8 cellular contexts compared by ENCODE assay signal in genomic region chr14:54805521-54806322, GRCh38.
DNase-seq lines count a peak whose midpoint lies in the region; ATAC-seq, FAIRE-seq and TF ChIP-seq lines count a peak whose summit lies in the region.

No MANE protein-coding gene starts in this region.

- no peak overlapping the region for H3K27ac ChIP-seq in BLaER1

- no peaks in the 10 kb centered on the region for H4K20me1 ChIP-seq in BLaER1

- H3K4me3 ChIP-seq in BLaER1, result no peak overlapping the region
- peak overlapping the region in 1 of 2 donors; percentile 30 for H3K4me3 ChIP-seq in foreskin fibroblast (ENCODE audit: low read depth in 1 of 2, low read length in 2 of 2)

- peaks cover 23% of the 10 kb centered on the region for H3K4me1 ChIP-seq in BLaER1

- FAIRE-seq in GM19239 (lab: Jason Lieb, UNC), result peak; percentile 74

- H3K36me3 Mint-ChIP-seq in activated T-helper 17 cell treated with anti-CD3 and anti-CD28 coated beads, Interleukin-2, amount 50 U/mL, for 72 hours (ENCODE audit: low read depth), result no peaks in the 10 kb centered on the region

- H3K4me3 Mint-ChIP-seq in activated T-helper 17 cell treated with anti-CD3 and anti-CD28 coated beads, Interleukin-2, amount 50 U/mL, for 72 hours, result no peak overlapping the region

- H3K27me3 ChIP-seq in BLaER1, result no peaks in the 10 kb centered on the region

- H3K4me1 Mint-ChIP-seq in activated T-helper 17 cell treated with anti-CD3 and anti-CD28 coated beads, Interleukin-2, amount 50 U/mL, for 72 hours, result no peaks in the 10 kb centered on the region

- peaks cover 5% of the 10 kb centered on the region for H3K27me3 Mint-ChIP-seq in activated T-helper 17 cell treated with anti-CD3 and anti-CD28 coated beads, Interleukin-2, amount 50 U/mL, for 72 hours

- peak; percentile 96 for TF ChIP-seq CTCF in foreskin fibroblast (IDR thresholded peaks at IDR 0.05; ENCODE audit: low read depth, low read length)

- H3K9ac ChIP-seq in BLaER1, result no peak overlapping the region

- no peak for TF ChIP-seq EP300 in Ishikawa (IDR thresholded peaks at IDR 0.05; ENCODE audit: borderline replicate concordance)

- H3K9me3 ChIP-seq in BLaER1, result no peaks in the 10 kb centered on the region

- peak; percentile 60 for DNase-seq in GM19239 (ENCODE audit: insufficient read length, low spot score)
- DNase-seq in RKO (ENCODE audit: low spot score), result peak; percentile 85
- DNase-seq in foreskin fibroblast, result peak; percentile 72 to 93
- DNase-seq in nucleus accumbens (lab: John Stamatoyannopoulos, UW), result peak in 51 of 56 donors; percentile 16 to 85 (median 53)
- DNase-seq in stromal cell of bone marrow (ENCODE audit: low read depth), result peak; percentile 67

- TF ChIP-seq RAD21 in Ishikawa (IDR thresholded peaks at IDR 0.05; ENCODE audit: low read depth), result peak; percentile 96

- H3K36me3 ChIP-seq in BLaER1, result no peaks in the 10 kb centered on the region

- H3K4me2 ChIP-seq in BLaER1, result peak overlapping the region; percentile 71

- no peaks in the 10 kb centered on the region for H3K9me3 Mint-ChIP-seq in activated T-helper 17 cell treated with anti-CD3 and anti-CD28 coated beads, Interleukin-2, amount 50 U/mL, for 72 hours

- ATAC-seq in activated T-helper 17 cell treated with anti-CD3 and anti-CD28 coated beads, Interleukin-2, amount 50 U/mL, for 72 hours (replicated peaks), result peak; percentile 87

- no peak overlapping the region for H3K27ac Mint-ChIP-seq in activated T-helper 17 cell treated with anti-CD3 and anti-CD28 coated beads, Interleukin-2, amount 50 U/mL, for 72 hours

TF ChIP-seq in Ishikawa, 13 proteins besides CTCF, POLR2A, EP300 and RAD21:
- no peak for TF ChIP-seq TAF1 (IDR thresholded peaks at IDR 0.05; ENCODE audit: low read depth)
- no peak for TF ChIP-seq CREB1 (IDR thresholded peaks at IDR 0.05; ENCODE audit: low read depth)
- TF ChIP-seq MAX (IDR thresholded peaks at IDR 0.05), result peak; percentile 46
- TF ChIP-seq YY1 (IDR thresholded peaks at IDR 0.05; ENCODE audit: low read depth), result peak; percentile 66
- peak; percentile 44; the same call in 1 of the 2 replicates for TF ChIP-seq USF1 (IDR thresholded peaks at IDR 0.05)
